22 cellular contexts compared by ENCODE assay signal in the genomic region with DNA sequence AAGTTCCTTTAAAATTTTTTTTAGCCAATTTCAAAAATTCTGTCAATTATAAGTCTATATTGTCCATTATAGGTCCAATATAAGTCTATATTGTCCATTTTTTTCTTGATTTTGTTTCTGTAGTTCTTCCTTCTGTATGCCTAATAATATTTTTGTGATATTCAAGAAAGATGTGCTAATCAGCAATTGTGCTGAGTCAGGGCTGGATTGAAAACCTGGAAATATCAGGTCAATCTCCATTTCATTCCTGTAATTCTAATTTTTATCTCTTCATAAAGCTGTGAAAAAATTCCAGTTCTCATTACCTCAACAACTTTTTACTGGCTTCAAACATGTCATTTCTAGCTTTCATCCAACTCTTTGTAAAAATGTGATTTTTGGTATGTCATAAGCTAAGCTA.
"Had no signal": no experiment of that assay in that cellular context is flagged by ENCODE, and none has a peak within 500 bp of the region (broad histone marks: within the 10 kb centered on the region; RNA-seq: fewer than 3 reads in every experiment).

No MANE protein-coding gene starts in this region.

- H3K36me3 Mint-ChIP-seq: immature natural killer cell, mesothelial cell of epicardium, naive B cell had no signal

- FAIRE-seq: endothelial cell of umbilical vein had no signal

- H3K27ac Mint-ChIP-seq: immature natural killer cell, mesothelial cell of epicardium, naive B cell had no signal

- H3K9me3 Mint-ChIP-seq: mesothelial cell of epicardium had no signal

- H3K4me3 ChIP-seq: coronary artery, dorsolateral prefrontal cortex, esophagus muscularis mucosa, gastroesophageal sphincter, heart left ventricle, hepatocyte, left lung, lower lobe of right lung, mucosa of descending colon had no signal

- H3K4me1 ChIP-seq: esophagus muscularis mucosa, foreskin keratinocyte, gastroesophageal sphincter, heart left ventricle, left lung, lower lobe of right lung had no signal

- H3K4me3 Mint-ChIP-seq: immature natural killer cell, mesothelial cell of epicardium, naive B cell had no signal

- H2AFZ ChIP-seq: hepatocyte had no signal

- H3K27me3 ChIP-seq: dorsolateral prefrontal cortex, esophagus muscularis mucosa, foreskin keratinocyte, gastroesophageal sphincter, heart left ventricle, hepatocyte, left lung had no signal

- ATAC-seq: foreskin keratinocyte, gastroesophageal sphincter, heart left ventricle, left cardiac atrium, left lung, left ventricle myocardium superior, lower lobe of right lung, mucosa of descending colon had no signal

- H3K4me1 Mint-ChIP-seq: immature natural killer cell, mesothelial cell of epicardium, naive B cell had no signal

- H3K36me3 ChIP-seq: esophagus muscularis mucosa, gastroesophageal sphincter, heart left ventricle, left lung, lower lobe of right lung had no signal

- H3K27me3 Mint-ChIP-seq: naive B cell had no signal

- H3K4me2 ChIP-seq: hepatocyte had no signal

- DNase-seq: dermis blood vessel endothelial cell; dorsolateral prefrontal cortex; effector CD4-positive, alpha-beta T cell; effector memory CD4-positive, alpha-beta T cell; foreskin keratinocyte; heart left ventricle; hypothalamus; immature natural killer cell; islet precursor cell; left cardiac atrium; left lung; left ventricle myocardium superior; lower lobe of right lung; mesenchymal stem cell; mucosa of descending colon; naive B cell had no signal

- H3K79me2 ChIP-seq: hepatocyte had no signal

- H3K9me3 ChIP-seq: esophagus muscularis mucosa, gastroesophageal sphincter, left lung, lower lobe of right lung, mucosa of descending colon had no signal

- H3K27ac ChIP-seq: coronary artery, dorsolateral prefrontal cortex, esophagus muscularis mucosa, foreskin keratinocyte, gastroesophageal sphincter, heart left ventricle, hepatocyte, left lung, lower lobe of right lung had no signal
